8 cellular contexts compared by ENCODE assay signal in genomic region chr19:7292950-7293794, GRCh38. TPM values are rescaled to one million over a fixed set of nuclear protein-coding genes. Genes with fewer than 3 reads are reported as not detected.
DNase-seq lines count a peak whose midpoint lies in the region; ATAC-seq and TF ChIP-seq lines count a peak whose summit lies in the region.

No MANE protein-coding gene starts in this region.

- peak overlapping the region; percentile 73 for H3K27ac ChIP-seq in C4-2B
- peak overlapping the region; percentile 82; the same call in 1 of the 2 replicates for H3K27ac ChIP-seq in HEK293 (ENCODE audit: extremely low read depth, low read depth, low read length)
- H3K27ac ChIP-seq in iPS DF 6.9 (ENCODE audit: low read length), result no peak overlapping the region

- H3K9ac ChIP-seq in skeletal muscle satellite cell (ENCODE audit: low read depth, low read length), result peak overlapping the region; percentile 88

- POLR2A ChIA-PET in HEK293 (lab: Yijun Ruan, JAX), result interaction anchor here (0.6 to 1.8 kb wide), 5 partner anchors 33 to 224 kb away, joined by 3 to 7 read pairs (median 5); no protein-coding TSS in a partner anchor
- POLR2A ChIA-PET in activated naive CD8-positive, alpha-beta T cell treated with anti-CD3 and anti-CD28 coated beads, Interleukin-2, amount 10 ng/mL, durations not matched to agents 7 days and 5 days (lab: Charles Lee), result interaction anchor here (0.7 kb wide), 1 partner anchor 9 kb away, joined by 3 read pairs; no protein-coding TSS in a partner anchor

- H3K9me3 ChIP-seq in HEK293 (ENCODE audit: control insufficient read depth, insufficient read depth, low read depth, low read length) (no peaks in the 10 kb centered on the region), iPS DF 6.9 (ENCODE audit: control insufficient read depth, insufficient read depth, low read length) (no peaks in the 10 kb centered on the region), skeletal muscle satellite cell (replicated peaks; ENCODE audit: low read length) (no peaks in the 10 kb centered on the region)

- no peaks in the 10 kb centered on the region for H3K27me3 ChIP-seq in iPS DF 6.9 (ENCODE audit: control insufficient read depth, insufficient read depth, low read length)
- peaks cover 11% of the 10 kb centered on the region for H3K27me3 ChIP-seq in skeletal muscle satellite cell (ENCODE audit: control insufficient read depth, insufficient read depth, low read length)

- no peaks in the 10 kb centered on the region for H3K9me3 Mint-ChIP-seq in activated naive CD8-positive, alpha-beta T cell treated with anti-CD3 and anti-CD28 coated beads, Interleukin-2, amount 10 ng/mL, durations not matched to agents 7 days and 5 days

- no CpG with 5 or more reads among the region's 58 CpGs for WGBS in iPS DF 6.9 (ENCODE audit: insufficient coverage, insufficient read length)

- H3K4me1 Mint-ChIP-seq in activated naive CD8-positive, alpha-beta T cell treated with anti-CD3 and anti-CD28 coated beads, Interleukin-2, amount 10 ng/mL, durations not matched to agents 7 days and 5 days, result peaks cover 2% of the 10 kb centered on the region

- ATAC-seq in activated naive CD8-positive, alpha-beta T cell treated with anti-CD3 and anti-CD28 coated beads, Interleukin-2, amount 10 ng/mL, durations not matched to agents 7 days and 5 days (ENCODE audit: low read depth), result no peak
- no peak for ATAC-seq in HG03280 (IDR thresholded peaks at IDR 0.05; ENCODE audit: unreplicated experiment)

- H3K27ac Mint-ChIP-seq in activated naive CD8-positive, alpha-beta T cell treated with anti-CD3 and anti-CD28 coated beads, Interleukin-2, amount 10 ng/mL, durations not matched to agents 7 days and 5 days, result no peak overlapping the region

- H3K4me3 Mint-ChIP-seq in activated naive CD8-positive, alpha-beta T cell treated with anti-CD3 and anti-CD28 coated beads, Interleukin-2, amount 10 ng/mL, durations not matched to agents 7 days and 5 days, result no peak overlapping the region

- H3K36me3 ChIP-seq in HEK293 (ENCODE audit: control insufficient read depth in 2 of 2, insufficient read depth in 1 of 2, low read length in 2 of 2), result no peaks in the 10 kb centered on the region; a peak in 1 of 3 replicates
- no peaks in the 10 kb centered on the region; the same call in 1 of the 2 replicates for H3K36me3 ChIP-seq in iPS DF 6.9 (ENCODE audit: control insufficient read depth, insufficient read depth, low read length)
- H3K36me3 ChIP-seq in skeletal muscle satellite cell (ENCODE audit: insufficient read depth, low read length), result no peaks in the 10 kb centered on the region

- H3K4me1 ChIP-seq in HEK293 (ENCODE audit: control insufficient read depth, insufficient read depth, low read length) (peaks cover 4% of the 10 kb centered on the region; the same call in 1 of the 2 replicates), iPS DF 6.9 (ENCODE audit: control insufficient read depth, insufficient read depth, low read length) (peaks cover 4% of the 10 kb centered on the region; the same call in 1 of the 2 replicates), skeletal muscle satellite cell (ENCODE audit: control insufficient read depth, insufficient read depth, low read length) (peaks cover 10% of the 10 kb centered on the region)

- DNase-seq in activated naive CD8-positive, alpha-beta T cell treated with anti-CD3 and anti-CD28 coated beads, Interleukin-2, amount 10 ng/mL, durations not matched to agents 7 days and 5 days, result peak; percentile 39
- no peak for DNase-seq in iPS DF 6.9 (ENCODE audit: low read depth, low spot score)
- DNase-seq in GF-D8 (lab: John Stamatoyannopoulos, UW), result no peak
- no peak for DNase-seq in mucosa of gallbladder (ENCODE audit: low spot score)

- H3K36me3 Mint-ChIP-seq in activated naive CD8-positive, alpha-beta T cell treated with anti-CD3 and anti-CD28 coated beads, Interleukin-2, amount 10 ng/mL, durations not matched to agents 7 days and 5 days, result no peaks in the 10 kb centered on the region

- CTCF ChIA-PET in HEK293 (lab: Yijun Ruan, JAX), result interaction anchor here (0.6 kb wide), 1 partner anchor 145 kb away, joined by 3 read pairs; no protein-coding TSS in a partner anchor

- TF ChIP-seq CTCF in C4-2B (conservative IDR thresholded peaks at IDR 0.05), result no peak
- no peak for TF ChIP-seq CTCF in HEK293 (tag by site-specific recombination; IDR thresholded peaks at IDR 0.05)

- H3K27me3 Mint-ChIP-seq in activated naive CD8-positive, alpha-beta T cell treated with anti-CD3 and anti-CD28 coated beads, Interleukin-2, amount 10 ng/mL, durations not matched to agents 7 days and 5 days, result peaks cover 58% of the 10 kb centered on the region

- H3K4me3 ChIP-seq in HEK293 (ENCODE audit: low read depth, low read length) (peak overlapping the region; percentile 88), iPS DF 6.9 (ENCODE audit: low read length) (peak overlapping the region; percentile 93), skeletal muscle satellite cell (ENCODE audit: low read length) (peak overlapping the region; percentile 87)

- peak overlapping the region; percentile 90 for H3K4me2 ChIP-seq in skeletal muscle satellite cell (ENCODE audit: low read length)

TF ChIP-seq in HEK293, 187 proteins besides CTCF, POLR2A, EP300 and RAD21 (continues in another document):
- TF ChIP-seq ZXDB (tag by site-specific recombination; IDR thresholded peaks at IDR 0.05) (no peak), ZNF37A (tag by site-specific recombination; IDR thresholded peaks at IDR 0.05) (no peak), ZNF423 (tag by site-specific recombination; IDR thresholded peaks at IDR 0.05) (no peak), ZBTB26 (tag by site-specific recombination; optimal IDR thresholded peaks at IDR 0.05) (peak; percentile 67), PRDM1 (tag by site-specific recombination; IDR thresholded peaks at IDR 0.05) (no peak), ZNF2 (tag by site-specific recombination; IDR thresholded peaks at IDR 0.05) (0 out of 2 replicates have a peak, but pooled peaks have one; percentile 24), KLF17 (tag by site-specific recombination; IDR thresholded peaks at IDR 0.05) (0 out of 2 replicates have a peak, but pooled peaks have one; percentile 19), ZNF639 (tag by site-specific recombination; IDR thresholded peaks at IDR 0.05) (0 out of 2 replicates have a peak, but pooled peaks have one; percentile 42), ZNF449 (tag by site-specific recombination; IDR thresholded peaks at IDR 0.05) (no peak), EGR2 (tag by site-specific recombination; IDR thresholded peaks at IDR 0.05; ENCODE audit: low read depth) (peak; percentile 31; the same call in 1 of the 2 replicates)

RNA-seq across cellular contexts. Expression of gene INSR, which starts 1.0 kb away (rescaled TPM):
- total RNA-seq in activated naive CD8-positive, alpha-beta T cell treated with anti-CD3 and anti-CD28 coated beads, Interleukin-2, amount 10 ng/mL, durations not matched to agents 7 days and 5 days, result under 1 TPM; 0.65 to 0.89 TPM
- total RNA-seq in skeletal muscle satellite cell (2012; rRNA removed), result 7.9 and 12.2 TPM in 2 replicates
- total RNA-seq in mucosa of gallbladder, result 90.7 TPM

RNA-seq across cellular contexts. Expression of gene ARHGEF18, which starts 55.6 kb away (rescaled TPM):
- 10 to 100 TPM; 48.9 to 51.3 TPM for total RNA-seq in activated naive CD8-positive, alpha-beta T cell treated with anti-CD3 and anti-CD28 coated beads, Interleukin-2, amount 10 ng/mL, durations not matched to agents 7 days and 5 days
- total RNA-seq in skeletal muscle satellite cell (2012; rRNA removed), result 19.2 and 23.1 TPM in 2 replicates
- 91.3 TPM for total RNA-seq in mucosa of gallbladder

Comparison
In these comparisons a context has a peak if more than half of its experiments do, and no peak if none do; other contexts are left out.
1. RNA of gene INSR, which starts 1.0 kb away (total RNA-seq): 90.7 TPM in mucosa of gallbladder (single experiment); 0.65 to 0.89 TPM in activated naive CD8-positive, alpha-beta T cell treated with anti-CD3 and anti-CD28 coated beads, Interleukin-2, amount 10 ng/mL, durations not matched to agents 7 days and 5 days; every median in the first group is over 10 times any median in the second.
2. Peak in every context shown above with its lines, with median percentiles within 50 percentile points of each other: H3K4me3 ChIP-seq.